ENCODE assay signal across 14 cellular contexts in genomic region chr4:56870927-56871326, GRCh38. TPM values are rescaled to one million over a fixed set of nuclear protein-coding genes. Genes with fewer than 3 reads are reported as not detected.
DNase-seq lines count a peak whose midpoint lies in the region; ATAC-seq and TF ChIP-seq lines count a peak whose summit lies in the region.
"Had no signal": no experiment of that assay in that cellular context is flagged by ENCODE, and none has a peak within 500 bp of the region (broad histone marks: within the 10 kb centered on the region; RNA-seq: fewer than 3 reads in every experiment).

No MANE protein-coding gene starts in this region.

- no peaks in the 10 kb centered on the region for H3K79me2 ChIP-seq in mammary epithelial cell (ENCODE audit: insufficient read depth, low read length)

- peaks cover 10% of the 10 kb centered on the region for H3K4me1 Mint-ChIP-seq in HFFc6 (ENCODE audit: low read depth)

- H3K4me2 ChIP-seq in mammary epithelial cell (ENCODE audit: insufficient read depth, low read depth, low read length): no peak overlapping the region

- H3K27me3 ChIP-seq in stomach (no peaks in the 10 kb centered on the region), mammary epithelial cell (ENCODE audit: insufficient read depth, low read length) (no peaks in the 10 kb centered on the region)
- H3K27me3 ChIP-seq: SJSA1, thyroid gland had no signal

- in situ Hi-C loops in mammary epithelial cell (cut with MboI; ENCODE audit: low sequenced_read_pairs in 2 of 2): no loop called here

- no TSS peak for BruUV-seq in mammary epithelial cell (replicated peaks; lab: Mats Ljungman, UMichigan)

- no peak for TF ChIP-seq POLR2A in stomach (IDR thresholded peaks at IDR 0.05)

- H3K27ac ChIP-seq in stomach (no peak overlapping the region), mammary epithelial cell (ENCODE audit: insufficient read depth, low read depth, low read length) (no peak overlapping the region)
- H3K27ac ChIP-seq: SJSA1, thyroid gland had no signal

- no peak overlapping the region for H3K9ac ChIP-seq in mammary epithelial cell (ENCODE audit: insufficient read depth, low read length)

- H3K9me3 ChIP-seq in stomach (no peaks in the 10 kb centered on the region), mammary epithelial cell (replicated peaks; ENCODE audit: insufficient read depth, low read length) (no peaks in the 10 kb centered on the region)
- H3K9me3 ChIP-seq: SJSA1, thyroid gland had no signal

- no peak for TF ChIP-seq EP300 in stomach (IDR thresholded peaks at IDR 0.05)

- H3K27me3 Mint-ChIP-seq in HFFc6 (ENCODE audit: insufficient read depth): peaks cover 10% of the 10 kb centered on the region
- H3K27me3 Mint-ChIP-seq: effector memory CD8-positive, alpha-beta T cell had no signal

- ATAC-seq in GM18909 (IDR thresholded peaks at IDR 0.05; ENCODE audit: poor library complexity, unreplicated experiment): no peak
- ATAC-seq: effector memory CD8-positive, alpha-beta T cell had no signal

- no peaks in the 10 kb centered on the region for H3K9me3 Mint-ChIP-seq in HFFc6
- H3K9me3 Mint-ChIP-seq: activated B cell treated with CpG ODN at 0.5 μM for 24 hours; CD8-positive, alpha-beta memory T cell; effector memory CD8-positive, alpha-beta T cell had no signal

- H3K4me3 Mint-ChIP-seq in HFFc6: no peak overlapping the region; the same call in 1 of the 2 replicates
- H3K4me3 Mint-ChIP-seq: CD8-positive, alpha-beta memory T cell; effector memory CD8-positive, alpha-beta T cell had no signal

- 24 to 35% (median 29%) methylated on average over 4 of the region's 4 CpGs for WGBS in stomach, 5 donors
- WGBS in mammary epithelial cell (ENCODE audit: low coverage, missing lambda C conversion rate): 21% methylated on average over 4 of the region's 4 CpGs

- H3K36me3 ChIP-seq in stomach (no peaks in the 10 kb centered on the region), mammary epithelial cell (ENCODE audit: insufficient read depth, low read length) (no peaks in the 10 kb centered on the region)
- H3K36me3 ChIP-seq: SJSA1, thyroid gland had no signal

- TF ChIP-seq CTCF in AG10803 (conservative IDR thresholded peaks at IDR 0.05; ENCODE audit: low read length) (no peak), HFFc6 (IDR thresholded peaks at IDR 0.05) (no peak), stomach (IDR thresholded peaks at IDR 0.05) (no peak), mammary epithelial cell (conservative IDR thresholded peaks at IDR 0.05 in 1 of 2, IDR thresholded peaks at IDR 0.05 in 1 of 2; ENCODE audit: extremely low read depth in 1 of 2, insufficient read depth in 1 of 2, low read depth in 1 of 2, low read length in 2 of 2) (no peak)

- H3K4me3 ChIP-seq in AG10803 (ENCODE audit: low read length) (no peak overlapping the region; the same call in 1 of the 2 replicates), stomach (no peak overlapping the region), mammary epithelial cell (replicated peaks in 1 of 3; ENCODE audit: insufficient read depth in 1 of 3, low read depth in 2 of 3, low read length in 3 of 3) (no peak overlapping the region)
- H3K4me3 ChIP-seq: SJSA1, skin epidermis, thyroid gland had no signal

- no peaks in the 10 kb centered on the region for H4K20me1 ChIP-seq in mammary epithelial cell (ENCODE audit: insufficient read depth, low read length)

- H3K27ac Mint-ChIP-seq in HFFc6: no peak overlapping the region
- H3K27ac Mint-ChIP-seq: activated B cell treated with CpG ODN at 0.5 μM for 24 hours; CD8-positive, alpha-beta memory T cell had no signal

- DNase-seq in AG10803 (ENCODE audit: low read depth): peak; percentile 87
- peak; percentile 2 for DNase-seq in HFFc6
- peak; percentile 15 for DNase-seq in RPMI7951 (ENCODE audit: low read depth)
- peak; percentile 3 for DNase-seq in globus pallidus (ENCODE audit: low spot score)
- DNase-seq in stomach: no peak
- DNase-seq in mammary epithelial cell: no peak
- no peak for DNase-seq in DMS53 treated with DMSO at 0.1 percent for 48 hours (lab: John Stamatoyannopoulos, UW; ENCODE audit: unreplicated experiment)
- DNase-seq: activated B cell treated with CpG ODN at 0.5 μM for 24 hours; effector memory CD8-positive, alpha-beta T cell; thyroid gland had no signal

- dilution Hi-C loops in mammary epithelial cell (cut with HindIII; ENCODE audit: low sequenced_read_pairs): no loop called here

- no peaks in the 10 kb centered on the region for H3K36me3 Mint-ChIP-seq in HFFc6 (ENCODE audit: low read depth)
- H3K36me3 Mint-ChIP-seq: CD8-positive, alpha-beta memory T cell had no signal

- intact Hi-C loops in stomach (cut with DNase I; ENCODE audit: low total_unique reads) (no loop called here), mammary epithelial cell (cut with micrococcal nuclease) (no loop called here)

- CTCF ChIA-PET in mammary epithelial cell (lab: Charles Lee; ENCODE audit: low non-redundant PET): no interaction called here

- H3K4me1 ChIP-seq in stomach: peaks cover 0 to 6% (median 0%) of the 10 kb centered on the region in 4 donors
- H3K4me1 ChIP-seq in mammary epithelial cell (ENCODE audit: insufficient read depth, low read length): no peaks in the 10 kb centered on the region
- H3K4me1 ChIP-seq: thyroid gland had no signal

- no peak overlapping the region for H2AFZ ChIP-seq in mammary epithelial cell (ENCODE audit: low read depth, low read length)

RNA-seq across cellular contexts. Expression of gene REST, which starts 36.8 kb away (rescaled TPM):
- 10 to 100 TPM; 48.0 to 53.4 (median 52.1) TPM for total RNA-seq in HFFc6 (2021; fragmentation: NEBNext Ultra II Directional; extraction: Animal tissue kit (Norgen Biotek cat#: 25700))
- total RNA-seq in RPMI7951 (2014; rRNA removed; shearing (Covaris generic)): 20.0 and 27.8 TPM in 2 replicates
- total RNA-seq in stomach: 10 to 100 TPM; 36.4 to 79.7 (median 47.4) TPM
- 1 to 10 TPM; 3.1 to 4.9 (median 4.4) TPM for polyA plus RNA-seq in stomach
- total RNA-seq in mammary epithelial cell: 10 to 100 TPM; 45.6 to 52.2 TPM
- polyA plus RNA-seq in mammary epithelial cell: 18.2 TPM
- polyA minus RNA-seq in mammary epithelial cell: 35.1 TPM

RNA-seq across cellular contexts. Expression of gene SPINK2, which starts 49.4 kb away (rescaled TPM):
- total RNA-seq in HFFc6 (2021; fragmentation: NEBNext Ultra II Directional; extraction: Animal tissue kit (Norgen Biotek cat#: 25700)): not detected
- total RNA-seq in RPMI7951 (2014; rRNA removed; shearing (Covaris generic)): not detected in 2 replicates
- 1 to 10 TPM in 1 of 5 donors, not detected in 4; 2.3 TPM for total RNA-seq in stomach
- under 1 TPM in 1 of 3 donors, not detected in 2; 0.70 TPM for polyA plus RNA-seq in stomach
- total RNA-seq in mammary epithelial cell: not detected
- polyA plus RNA-seq in mammary epithelial cell: not detected
- not detected for polyA minus RNA-seq in mammary epithelial cell
- total RNA-seq: activated B cell treated with CpG ODN at 0.5 μM for 24 hours, SJSA1 had no signal

Comparison
In these comparisons a context has a peak if more than half of its experiments do, and no peak if none do; other contexts are left out.
1. DNase-seq: peak in AG10803 (single experiment), HFFc6 (single experiment), RPMI7951 (single experiment) and globus pallidus (single experiment); none in stomach (single experiment), mammary epithelial cell (single experiment) and DMS53 treated with DMSO at 0.1 percent for 48 hours (single experiment).